8 cellular contexts compared by ENCODE assay signal in genomic region chr4:82890913-82891727, GRCh38. TPM values are rescaled to one million over a fixed set of nuclear protein-coding genes. Genes with fewer than 3 reads are reported as not detected.
DNase-seq lines count a peak whose midpoint lies in the region; ATAC-seq and TF ChIP-seq lines count a peak whose summit lies in the region.

TSS of gene SEC31A (minus strand) at chr4:82891153. CDS start at chr4:82881936, 9,217 bp downstream.

- H3K4me3 ChIP-seq in KMS-11 (IDR thresholded peaks at IDR 0.05; ENCODE audit: insufficient read depth, low read depth, low read length) = peak within 1 kb of the TSS; percentile 95
- H3K4me3 ChIP-seq in Panc1 (ENCODE audit: low read depth in 2 of 2, low read length in 2 of 2) = peak within 1 kb of the TSS; percentile 87 to 90
- H3K4me3 ChIP-seq in muscle layer of duodenum (ENCODE audit: low read depth in 1 of 2, low read length in 2 of 2) = peak within 1 kb of the TSS; percentile 90 to 98

- 0 out of 2 replicates have a peak, but pooled peaks cover 5% of the 10 kb centered on the region for H4K20me1 ChIP-seq in KMS-11 (ENCODE audit: insufficient read depth)

- TSS peak; percentile 98 for BruUV-seq in Panc1 (replicated peaks; lab: Mats Ljungman, UMichigan)

- DNase-seq in DMS53 treated with DMSO at 0.1 percent for 48 hours (lab: John Stamatoyannopoulos, UW; ENCODE audit: unreplicated experiment) (peak; percentile 80), Panc1 (ENCODE audit: low read depth, low spot score) (peak; percentile 48)
- peak; percentile 97 to 98 for DNase-seq in activated T-cell treated with anti-CD3 and anti-CD28 coated beads, Interleukin-2, amount 50 U/mL, for 48 hours
- DNase-seq in stimulated activated CD8-positive, alpha-beta memory T cell treated with anti-CD3 and anti-CD28 coated beads, Interleukin-7, amount 100 ng/mL, for 4 hours (ENCODE audit: low read depth in 2 of 2) = peak; percentile 92 to 97

- intact Hi-C loops in Panc1 (cut with micrococcal nuclease; ENCODE audit: unreplicated experiment) = loop anchor here (10.0 kb wide), 1 partner anchor 664 kb away; no protein-coding TSS in a partner anchor

- H3K27ac ChIP-seq in KMS-11 (peak within 1 kb of the TSS; percentile 89), Panc1 (ENCODE audit: low read length) (peak within 1 kb of the TSS; percentile 93), muscle layer of duodenum (ENCODE audit: low read length) (peak within 1 kb of the TSS; percentile 99)

- H3K27me3 ChIP-seq in KMS-11 (ENCODE audit: insufficient read depth, low read depth) (no peaks in the 10 kb centered on the region), Panc1 (ENCODE audit: control insufficient read depth, insufficient read depth, low read length) (no peaks in the 10 kb centered on the region), muscle layer of duodenum (ENCODE audit: low read depth, low read length) (no peaks in the 10 kb centered on the region)

- no peak for TF ChIP-seq CTCF in KMS-11 (conservative IDR thresholded peaks at IDR 0.05; ENCODE audit: low read depth, low read length)
- no peak for TF ChIP-seq CTCF in Panc1 (IDR thresholded peaks at IDR 0.05)

- POLR2A ChIA-PET in Panc1 (lab: Charles Lee) = interaction anchor here (0.6 kb wide), 1 partner anchor 157 kb away, joined by 4 read pairs; no protein-coding TSS in a partner anchor

- CTCF ChIA-PET in Panc1 (lab: Charles Lee) = no interaction called here

- peaks cover 10% of the 10 kb centered on the region; the same call in 1 of the 2 replicates for H3K36me3 ChIP-seq in KMS-11 (ENCODE audit: insufficient read depth)
- H3K36me3 ChIP-seq in Panc1 (ENCODE audit: control insufficient read depth, insufficient read depth, low read length) = peaks cover 11% of the 10 kb centered on the region
- H3K36me3 ChIP-seq in muscle layer of duodenum (ENCODE audit: control insufficient read depth in 1 of 2, insufficient read depth in 2 of 2, low read length in 2 of 2) = peaks cover 10 to 28% of the 10 kb centered on the region in 2 donors

- peaks cover 48% of the 10 kb centered on the region for H3K79me2 ChIP-seq in KMS-11 (ENCODE audit: insufficient read depth, low read depth)

- in situ Hi-C loops in Panc1 (cut with HindIII; ENCODE audit: low pct_unique_long_range_greater_than_20kb, low sequenced_read_pairs) = no loop called here

- peak within 1 kb of the TSS; percentile 79 for H2AFZ ChIP-seq in KMS-11 (ENCODE audit: low read depth)

- ATAC-seq in GM21737 (IDR thresholded peaks at IDR 0.05; ENCODE audit: unreplicated experiment) (peak; percentile 93), Panc1 (peak; percentile 94), esophagus mucosa (peak; percentile 98)

- no peaks in the 10 kb centered on the region for H3K9me3 ChIP-seq in Panc1 (ENCODE audit: control insufficient read depth, insufficient read depth, low read depth, low read length)
- H3K9me3 ChIP-seq in muscle layer of duodenum (ENCODE audit: control insufficient read depth in 1 of 2, low read length in 2 of 2) = no peaks in the 10 kb centered on the region

- H3K4me1 ChIP-seq in KMS-11 (ENCODE audit: low read depth, poor library complexity, severe bottlenecking) (peaks cover 62% of the 10 kb centered on the region), Panc1 (ENCODE audit: control insufficient read depth, insufficient read depth, low read length) (peaks cover 27% of the 10 kb centered on the region), muscle layer of duodenum (ENCODE audit: control insufficient read depth in 1 of 2, insufficient read depth in 2 of 2, low read length in 2 of 2) (peaks cover 0 to 27% of the 10 kb centered on the region in 2 donors)

- H3K9ac ChIP-seq in KMS-11 = peak within 1 kb of the TSS; percentile 89

- H3K4me2 ChIP-seq in KMS-11 = peak within 1 kb of the TSS; percentile 88

RNA-seq across cellular contexts. Expression of gene SEC31A, which starts in this region (rescaled TPM):
- 107 TPM for total RNA-seq in Panc1 (2021; ENCODE audit: unreplicated experiment)
- polyA plus RNA-seq in Panc1 (2012; ENCODE audit: insufficient read length) = 73.9 TPM
- total RNA-seq in esophagus mucosa = 122 TPM

Comparison
In these comparisons a context has a peak if more than half of its experiments do, and no peak if none do; other contexts are left out.
1. Peak in every context shown above with its lines: DNase-seq, ATAC-seq, H3K4me3 ChIP-seq and H3K27ac ChIP-seq.